1 cellular context compared by ENCODE assay signal in genomic region chr10:103732339-103732738, GRCh38.
TF ChIP-seq lines count a peak whose summit lies in the region.

No MANE protein-coding gene starts in this region.

TF ChIP-seq in H1, 55 proteins besides CTCF, POLR2A, EP300 and RAD21:
- TF ChIP-seq BCL11A (IDR thresholded peaks at IDR 0.05; ENCODE audit: low read depth in 2 of 2, low read length in 2 of 2): no peak
- TF ChIP-seq RBBP5 (IDR thresholded peaks at IDR 0.05; ENCODE audit: borderline replicate concordance, low read depth, low read length): no peak
- TF ChIP-seq RXRA (IDR thresholded peaks at IDR 0.05; ENCODE audit: insufficient read depth, low read depth, low read length): no peak
- no peak for TF ChIP-seq PHF8 (conservative IDR thresholded peaks at IDR 0.05; ENCODE audit: low read depth, low read length)
- no peak for TF ChIP-seq KDM1A (IDR thresholded peaks at IDR 0.05; ENCODE audit: borderline replicate concordance, low read length)
- TF ChIP-seq SAP30 (IDR thresholded peaks at IDR 0.05; ENCODE audit: insufficient read depth, insufficient replicate concordance, low read length): no peak
- no peak for TF ChIP-seq CHD1 (IDR thresholded peaks at IDR 0.05; ENCODE audit: low read depth, low read length)
- no peak for TF ChIP-seq HDAC6 (IDR thresholded peaks at IDR 0.05; ENCODE audit: low read depth, low read length)
- TF ChIP-seq JUN (IDR thresholded peaks at IDR 0.05; ENCODE audit: low read depth, low read length): no peak
- TF ChIP-seq, protein P1, sequence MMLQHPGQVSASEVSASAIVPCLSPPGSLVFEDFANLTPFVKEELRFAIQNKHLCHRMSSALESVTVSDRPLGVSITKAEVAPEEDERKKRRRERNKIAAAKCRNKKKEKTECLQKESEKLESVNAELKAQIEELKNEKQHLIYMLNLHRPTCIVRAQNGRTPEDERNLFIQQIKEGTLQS (IDR thresholded peaks at IDR 0.05; ENCODE audit: insufficient read depth, low read depth, low read length): no peak
TF ChIP-seq in H1: peak in this region for 0.
